In genomic region chr3:66306991-66307390, GRCh38 we compare ENCODE assay signal across 8 cellular contexts.
DNase-seq lines count a peak whose midpoint lies in the region; ATAC-seq and TF ChIP-seq lines count a peak whose summit lies in the region.
"Not testable (repeated sequence)": the region's sequence is repeated elsewhere in the genome, so short reads cannot be mapped to it uniquely, and the experiment has no call there.

No MANE protein-coding gene starts in this region.

- not testable (repeated sequence) for H3K27me3 ChIP-seq in CD4-positive, alpha-beta memory T cell (ENCODE audit: insufficient read depth, low read length); Loucy (ENCODE audit: insufficient read depth, low read length, poor library complexity, severe bottlenecking)

- H3K36me3 ChIP-seq in CD4-positive, alpha-beta memory T cell (ENCODE audit: insufficient read depth, low read length); Loucy (ENCODE audit: insufficient read depth, low read length): not testable (repeated sequence)

- POLR2A ChIA-PET in CD4-positive, alpha-beta memory T cell (lab: Charles Lee; ENCODE audit: partially characterized antibody), result interaction anchor here (1.0 to 2.6 kb wide), 6 partner anchors 9 to 71 kb away, joined by 3 to 21 read pairs (median 6); no protein-coding TSS in a partner anchor
- POLR2A ChIA-PET in activated CD4-positive, alpha-beta T cell treated with anti-CD3 and anti-CD28 coated beads for 36 hours (lab: Charles Lee); naive thymus-derived CD8-positive, alpha-beta T cell (lab: Charles Lee): not testable (repeated sequence)

- DNase-seq in CD4-positive, alpha-beta memory T cell, result peak; percentile 50 to 78 (median 72)
- not testable (repeated sequence) for DNase-seq in activated CD4-positive, alpha-beta T cell treated with anti-CD3 and anti-CD28 coated beads for 36 hours; activated CD8-positive, alpha-beta memory T cell treated with anti-CD3 and anti-CD28 coated beads, Interleukin-2, amount 10 ng/mL, durations not matched to agents 7 days and 5 days; activated T-helper 1 cell treated with anti-CD3 and anti-CD28 coated beads, Interleukin-12 subunit alpha, Interleukin-12 subunit beta, Interleukin-2, Interleukin-4 antibody, amounts not matched to agents 30 ng/mL and 10 ng/mL and 1 ng/mL, durations not matched to agents 14 hours and 24 hours and 36 hours (ENCODE audit: low spot score); naive thymus-derived CD8-positive, alpha-beta T cell
- DNase-seq in central memory CD4-positive, alpha-beta T cell, result peak; percentile 68

- not testable (repeated sequence) for H4K20me1 ChIP-seq in Loucy (ENCODE audit: insufficient read depth, low read length, poor library complexity, severe bottlenecking)

- peak overlapping the region; percentile 44 for H3K4me2 ChIP-seq in Loucy (ENCODE audit: low read depth, low read length, poor library complexity, severe bottlenecking)

- H3K9ac ChIP-seq in Loucy (ENCODE audit: low read depth, low read length, poor library complexity, severe bottlenecking), result not testable (repeated sequence)

- H3K27ac Mint-ChIP-seq in CD4-positive, alpha-beta memory T cell, result peak overlapping the region in 2 of 7 donors; percentile 91 to 97
- H3K27ac Mint-ChIP-seq in activated CD4-positive, alpha-beta T cell treated with anti-CD3 and anti-CD28 coated beads for 36 hours, result peak overlapping the region; percentile 33
- peak overlapping the region; percentile 44 for H3K27ac Mint-ChIP-seq in activated CD8-positive, alpha-beta memory T cell treated with anti-CD3 and anti-CD28 coated beads, Interleukin-2, amount 10 ng/mL, durations not matched to agents 7 days and 5 days
- H3K27ac Mint-ChIP-seq in activated T-helper 1 cell treated with anti-CD3 and anti-CD28 coated beads, Interleukin-12 subunit alpha, Interleukin-12 subunit beta, Interleukin-2, Interleukin-4 antibody, amounts not matched to agents 30 ng/mL and 10 ng/mL and 1 ng/mL, durations not matched to agents 14 hours and 24 hours and 36 hours, result peak overlapping the region; percentile 26
- H3K27ac Mint-ChIP-seq in naive thymus-derived CD8-positive, alpha-beta T cell, result peak overlapping the region in 6 of 10 donors; percentile 1 to 90 (median 70)
- peak overlapping the region; percentile 3 for H3K27ac Mint-ChIP-seq in stimulated activated naive CD8-positive, alpha-beta T cell treated with anti-CD3 and anti-CD28 coated beads, Interleukin-15, Interleukin-2, amounts not matched to agents 100 ng/mL and 50 ng/mL, for 24 hours

- not testable (repeated sequence) for H3K27me3 Mint-ChIP-seq in CD4-positive, alpha-beta memory T cell; activated CD4-positive, alpha-beta T cell treated with anti-CD3 and anti-CD28 coated beads for 36 hours; activated CD8-positive, alpha-beta memory T cell treated with anti-CD3 and anti-CD28 coated beads, Interleukin-2, amount 10 ng/mL, durations not matched to agents 7 days and 5 days; activated T-helper 1 cell treated with anti-CD3 and anti-CD28 coated beads, Interleukin-12 subunit alpha, Interleukin-12 subunit beta, Interleukin-2, Interleukin-4 antibody, amounts not matched to agents 30 ng/mL and 10 ng/mL and 1 ng/mL, durations not matched to agents 14 hours and 24 hours and 36 hours (ENCODE audit: insufficient read depth); naive thymus-derived CD8-positive, alpha-beta T cell; stimulated activated naive CD8-positive, alpha-beta T cell treated with anti-CD3 and anti-CD28 coated beads, Interleukin-15, Interleukin-2, amounts not matched to agents 100 ng/mL and 50 ng/mL, for 24 hours

- CTCF ChIA-PET in CD4-positive, alpha-beta memory T cell (lab: Charles Lee; ENCODE audit: partially characterized antibody), result interaction anchor here (1.0 to 2.7 kb wide), 2 partner anchors 30 to 71 kb away, joined by 3 to 7 read pairs; no protein-coding TSS in a partner anchor
- CTCF ChIA-PET in activated CD4-positive, alpha-beta T cell treated with anti-CD3 and anti-CD28 coated beads for 36 hours (lab: Charles Lee), result interaction anchor here (0.6 kb wide), 1 partner anchor 17 kb away, joined by 3 read pairs; no protein-coding TSS in a partner anchor
- CTCF ChIA-PET in activated CD8-positive, alpha-beta memory T cell treated with anti-CD3 and anti-CD28 coated beads, Interleukin-2, amount 10 ng/mL, durations not matched to agents 7 days and 5 days (lab: Charles Lee), result not testable (repeated sequence)

- H3K4me3 Mint-ChIP-seq in CD4-positive, alpha-beta memory T cell, result peak overlapping the region in 7 of 8 donors; percentile 33 to 70 (median 57)
- not testable (repeated sequence) for H3K4me3 Mint-ChIP-seq in activated CD4-positive, alpha-beta T cell treated with anti-CD3 and anti-CD28 coated beads for 36 hours; activated CD8-positive, alpha-beta memory T cell treated with anti-CD3 and anti-CD28 coated beads, Interleukin-2, amount 10 ng/mL, durations not matched to agents 7 days and 5 days; activated T-helper 1 cell treated with anti-CD3 and anti-CD28 coated beads, Interleukin-12 subunit alpha, Interleukin-12 subunit beta, Interleukin-2, Interleukin-4 antibody, amounts not matched to agents 30 ng/mL and 10 ng/mL and 1 ng/mL, durations not matched to agents 14 hours and 24 hours and 36 hours; stimulated activated naive CD8-positive, alpha-beta T cell treated with anti-CD3 and anti-CD28 coated beads, Interleukin-15, Interleukin-2, amounts not matched to agents 100 ng/mL and 50 ng/mL, for 24 hours
- H3K4me3 Mint-ChIP-seq in naive thymus-derived CD8-positive, alpha-beta T cell, result peak overlapping the region in 3 of 10 donors; percentile 6 to 25 (median 12)

- H3K4me1 Mint-ChIP-seq in CD4-positive, alpha-beta memory T cell, result peaks cover 0 to 46% (median 20%) of the 10 kb centered on the region in 4 donors
- H3K4me1 Mint-ChIP-seq in activated CD4-positive, alpha-beta T cell treated with anti-CD3 and anti-CD28 coated beads for 36 hours, result peaks cover 59% of the 10 kb centered on the region
- H3K4me1 Mint-ChIP-seq in activated CD8-positive, alpha-beta memory T cell treated with anti-CD3 and anti-CD28 coated beads, Interleukin-2, amount 10 ng/mL, durations not matched to agents 7 days and 5 days, result peaks cover 54% of the 10 kb centered on the region
- peaks cover 42% of the 10 kb centered on the region for H3K4me1 Mint-ChIP-seq in activated T-helper 1 cell treated with anti-CD3 and anti-CD28 coated beads, Interleukin-12 subunit alpha, Interleukin-12 subunit beta, Interleukin-2, Interleukin-4 antibody, amounts not matched to agents 30 ng/mL and 10 ng/mL and 1 ng/mL, durations not matched to agents 14 hours and 24 hours and 36 hours (ENCODE audit: low read depth)
- peaks cover 26 to 51% (median 34%) of the 10 kb centered on the region in 4 donors for H3K4me1 Mint-ChIP-seq in naive thymus-derived CD8-positive, alpha-beta T cell
- peaks cover 37% of the 10 kb centered on the region for H3K4me1 Mint-ChIP-seq in stimulated activated naive CD8-positive, alpha-beta T cell treated with anti-CD3 and anti-CD28 coated beads, Interleukin-15, Interleukin-2, amounts not matched to agents 100 ng/mL and 50 ng/mL, for 24 hours (ENCODE audit: low read depth)

- peaks cover 68% of the 10 kb centered on the region for H3K4me1 ChIP-seq in CD4-positive, alpha-beta memory T cell (ENCODE audit: insufficient read depth, low read length)
- H3K4me1 ChIP-seq in Loucy (ENCODE audit: insufficient read depth, low read length, poor library complexity, severe bottlenecking), result peaks cover 47% of the 10 kb centered on the region

- H3K9me3 ChIP-seq in CD4-positive, alpha-beta memory T cell (ENCODE audit: control insufficient read depth in 1 of 2, low read length in 2 of 2); Loucy (ENCODE audit: insufficient read depth, low read depth, low read length): not testable (repeated sequence)

- TF ChIP-seq CTCF in Loucy (conservative IDR thresholded peaks at IDR 0.05; ENCODE audit: low read length), result not testable (repeated sequence)

- not testable (repeated sequence) for ATAC-seq in activated CD4-positive, alpha-beta T cell treated with anti-CD3 and anti-CD28 coated beads for 36 hours; activated CD8-positive, alpha-beta memory T cell treated with anti-CD3 and anti-CD28 coated beads, Interleukin-2, amount 10 ng/mL, durations not matched to agents 7 days and 5 days; naive thymus-derived CD8-positive, alpha-beta T cell

- H3K4me3 ChIP-seq in CD4-positive, alpha-beta memory T cell (ENCODE audit: low read length in 2 of 2), result not testable (repeated sequence)
- H3K4me3 ChIP-seq in Loucy (ENCODE audit: low read length, poor library complexity, severe bottlenecking), result peak overlapping the region; percentile 21

- peaks cover 16% of the 10 kb centered on the region for H3K79me2 ChIP-seq in Loucy (ENCODE audit: insufficient read depth, low read length)

- peaks cover 0 to 12% (median 4%) of the 10 kb centered on the region in 8 donors for H3K9me3 Mint-ChIP-seq in CD4-positive, alpha-beta memory T cell
- not testable (repeated sequence) for H3K9me3 Mint-ChIP-seq in activated CD4-positive, alpha-beta T cell treated with anti-CD3 and anti-CD28 coated beads for 36 hours (ENCODE audit: low read depth); activated CD8-positive, alpha-beta memory T cell treated with anti-CD3 and anti-CD28 coated beads, Interleukin-2, amount 10 ng/mL, durations not matched to agents 7 days and 5 days (ENCODE audit: low read depth); activated T-helper 1 cell treated with anti-CD3 and anti-CD28 coated beads, Interleukin-12 subunit alpha, Interleukin-12 subunit beta, Interleukin-2, Interleukin-4 antibody, amounts not matched to agents 30 ng/mL and 10 ng/mL and 1 ng/mL, durations not matched to agents 14 hours and 24 hours and 36 hours; stimulated activated naive CD8-positive, alpha-beta T cell treated with anti-CD3 and anti-CD28 coated beads, Interleukin-15, Interleukin-2, amounts not matched to agents 100 ng/mL and 50 ng/mL, for 24 hours
- peaks cover 0 to 20% (median 9%) of the 10 kb centered on the region in 9 donors for H3K9me3 Mint-ChIP-seq in naive thymus-derived CD8-positive, alpha-beta T cell

- H3K27ac ChIP-seq in CD4-positive, alpha-beta memory T cell (ENCODE audit: low read depth, low read length), result not testable (repeated sequence)

- H2AFZ ChIP-seq in Loucy (ENCODE audit: low read length), result not testable (repeated sequence)

- intact Hi-C loops in CD4-positive, alpha-beta memory T cell (cut with micrococcal nuclease); activated T-helper 1 cell treated with anti-CD3 and anti-CD28 coated beads, Interleukin-12 subunit alpha, Interleukin-12 subunit beta, Interleukin-2, Interleukin-4 antibody, amounts not matched to agents 30 ng/mL and 10 ng/mL and 1 ng/mL, durations not matched to agents 14 hours and 24 hours and 36 hours (cut with micrococcal nuclease): not testable (repeated sequence)
- intact Hi-C loops in activated CD4-positive, alpha-beta T cell treated with anti-CD3 and anti-CD28 coated beads for 36 hours (cut with DNase I, micrococcal nuclease), result loop anchor here in 1 of 2 experiments (10.0 kb wide), 1 partner anchor 178 kb away; no protein-coding TSS in a partner anchor

- H3K9me2 ChIP-seq in Loucy (replicated peaks; ENCODE audit: low read depth, low read length), result not testable (repeated sequence)

- peaks cover 7 to 12% of the 10 kb centered on the region in 2 donors for H3K36me3 Mint-ChIP-seq in CD4-positive, alpha-beta memory T cell
- H3K36me3 Mint-ChIP-seq in activated CD4-positive, alpha-beta T cell treated with anti-CD3 and anti-CD28 coated beads for 36 hours (ENCODE audit: low read depth), result peaks cover 23% of the 10 kb centered on the region
- H3K36me3 Mint-ChIP-seq in activated CD8-positive, alpha-beta memory T cell treated with anti-CD3 and anti-CD28 coated beads, Interleukin-2, amount 10 ng/mL, durations not matched to agents 7 days and 5 days, result peaks cover 18% of the 10 kb centered on the region
- H3K36me3 Mint-ChIP-seq in activated T-helper 1 cell treated with anti-CD3 and anti-CD28 coated beads, Interleukin-12 subunit alpha, Interleukin-12 subunit beta, Interleukin-2, Interleukin-4 antibody, amounts not matched to agents 30 ng/mL and 10 ng/mL and 1 ng/mL, durations not matched to agents 14 hours and 24 hours and 36 hours (ENCODE audit: low read depth), result peaks cover 18% of the 10 kb centered on the region
- H3K36me3 Mint-ChIP-seq in naive thymus-derived CD8-positive, alpha-beta T cell, result peaks cover 18 to 28% (median 25%) of the 10 kb centered on the region in 3 donors
- peaks cover 28% of the 10 kb centered on the region for H3K36me3 Mint-ChIP-seq in stimulated activated naive CD8-positive, alpha-beta T cell treated with anti-CD3 and anti-CD28 coated beads, Interleukin-15, Interleukin-2, amounts not matched to agents 100 ng/mL and 50 ng/mL, for 24 hours (ENCODE audit: low read depth)

- not testable (repeated sequence) for H3F3A ChIP-seq in Loucy (ENCODE audit: low read depth)
